In genomic region chr6:11766589-11767450, GRCh38 we compare ENCODE assay signal across 11 cellular contexts. TPM values are rescaled to one million over a fixed set of nuclear protein-coding genes. Genes with fewer than 3 reads are reported as not detected.
DNase-seq lines count a peak whose midpoint lies in the region; ATAC-seq, FAIRE-seq and TF ChIP-seq lines count a peak whose summit lies in the region.
"Had no signal": no experiment of that assay in that cellular context is flagged by ENCODE, and none has a peak within 500 bp of the region (broad histone marks: within the 10 kb centered on the region; RNA-seq: fewer than 3 reads in every experiment).

No MANE protein-coding gene starts in this region.

- CTCF ChIA-PET in MCF 10A (lab: Yijun Ruan, JAX), result no interaction called here

- H3K4me1 Mint-ChIP-seq in MCF 10A (ENCODE audit: insufficient read depth, unreplicated experiment) (peaks cover 60% of the 10 kb centered on the region), type B pancreatic cell (ENCODE audit: unreplicated experiment) (peaks cover 62% of the 10 kb centered on the region)

- no peaks in the 10 kb centered on the region for H3K9me3 ChIP-seq in breast epithelium
- H3K9me3 ChIP-seq: BE2C had no signal

- DNase-seq in MCF 10A (ENCODE audit: unreplicated experiment) (peak; percentile 89), breast epithelium (ENCODE audit: low spot score in 2 of 2) (no peak), astrocyte of the hippocampus (ENCODE audit: low read depth, low spot score) (peak; percentile 95), kidney epithelial cell (ENCODE audit: low read depth) (peak; percentile 96), urothelium cell line (ENCODE audit: low spot score) (peak; percentile 75), type B pancreatic cell (ENCODE audit: extremely low spot score, unreplicated experiment) (no peak), Kasumi-1 (lab: John Stamatoyannopoulos, UW) (no peak)
- DNase-seq: BE2C, caudate nucleus, left ventricle myocardium superior had no signal

- no peaks in the 10 kb centered on the region for H3K27me3 Mint-ChIP-seq in MCF 10A (ENCODE audit: insufficient read depth, unreplicated experiment)
- H3K27me3 Mint-ChIP-seq in type B pancreatic cell, result no peaks in the 10 kb centered on the region

- no peak overlapping the region for H3K4me3 Mint-ChIP-seq in MCF 10A (ENCODE audit: unreplicated experiment)
- H3K4me3 Mint-ChIP-seq in type B pancreatic cell, result no peak overlapping the region

- peaks cover 0 to 5% of the 10 kb centered on the region in 2 donors for H3K4me1 ChIP-seq in breast epithelium
- H3K4me1 ChIP-seq: BE2C had no signal

- H3K27ac Mint-ChIP-seq in MCF 10A (ENCODE audit: low read depth, unreplicated experiment) (peak overlapping the region; percentile 96), type B pancreatic cell (no peak overlapping the region)

- no peak for FAIRE-seq in urothelium cell line (lab: Jason Lieb, UNC)

- H3K4me3 ChIP-seq in breast epithelium, result no peak overlapping the region
- H3K4me3 ChIP-seq in kidney epithelial cell (ENCODE audit: low read depth, low read length), result no peak overlapping the region

- no TSS peak for BruUV-seq in MCF 10A (replicated peaks; lab: Mats Ljungman, UMichigan)

- ATAC-seq in HG02678 (IDR thresholded peaks at IDR 0.05; ENCODE audit: unreplicated experiment), result no peak
- ATAC-seq: left ventricle myocardium superior had no signal

- H3K36me3 ChIP-seq in breast epithelium (no peaks in the 10 kb centered on the region), kidney epithelial cell (ENCODE audit: control insufficient read depth, insufficient read depth, low read length) (no peaks in the 10 kb centered on the region)
- H3K36me3 ChIP-seq: BE2C had no signal

- no peak for TF ChIP-seq POLR2A in breast epithelium (IDR thresholded peaks at IDR 0.05)

- H3K36me3 Mint-ChIP-seq in MCF 10A (ENCODE audit: insufficient read depth, unreplicated experiment) (peaks cover 7% of the 10 kb centered on the region), type B pancreatic cell (no peaks in the 10 kb centered on the region)

- H3K9me3 Mint-ChIP-seq in MCF 10A (ENCODE audit: unreplicated experiment), result no peaks in the 10 kb centered on the region
- H3K9me3 Mint-ChIP-seq in type B pancreatic cell, result no peaks in the 10 kb centered on the region

- TF ChIP-seq CTCF in MCF 10A (IDR thresholded peaks at IDR 0.05; ENCODE audit: unreplicated experiment) (no peak), breast epithelium (IDR thresholded peaks at IDR 0.05) (no peak), kidney epithelial cell (IDR thresholded peaks at IDR 0.05; ENCODE audit: insufficient read depth, low read length, poor library complexity, severe bottlenecking) (no peak), type B pancreatic cell (conservative IDR thresholded peaks at IDR 0.05) (no peak)

- POLR2A ChIA-PET in MCF 10A (lab: Yijun Ruan, JAX), result interaction anchor here (0.6 to 10.4 kb wide), 10 partner anchors 35 to 245 kb away, joined by 3 to 248 read pairs (median 4); partner anchors contain the start of gene HIVEP1

- H3K27ac ChIP-seq in breast epithelium, result no peak overlapping the region

- H3K27me3 ChIP-seq in breast epithelium (no peaks in the 10 kb centered on the region), kidney epithelial cell (ENCODE audit: control insufficient read depth, insufficient read depth, low read length) (no peaks in the 10 kb centered on the region)
- H3K27me3 ChIP-seq: BE2C had no signal

- intact Hi-C loops in MCF 10A (cut with micrococcal nuclease) (loop anchor here (1.0 kb wide), 1 partner anchor 241 kb away; no protein-coding TSS in a partner anchor), breast epithelium (cut with DNase I; ENCODE audit: low total_unique reads) (no loop called here)

RNA-seq across cellular contexts. Expression of gene ADTRP, which starts 11.8 kb away (rescaled TPM):
- 14.8 and 25.3 TPM in 2 replicates for total RNA-seq in MCF 10A (2022)
- total RNA-seq in breast epithelium, result 1 to 10 TPM in 2 of 3 donors, under 1 TPM in 1; 0.48 to 2.9 (median 2.6) TPM
- 1.5 and 4.6 TPM in 2 replicates for total RNA-seq in kidney epithelial cell
- 1.4 and 3.2 TPM in 2 replicates for total RNA-seq in type B pancreatic cell (ENCODE audit: low replicate concordance)
- total RNA-seq: left ventricle myocardium superior had no signal

Comparison
In these comparisons a context has a peak if more than half of its experiments do, and no peak if none do; other contexts are left out.
1. DNase-seq: peak in MCF 10A (single experiment), astrocyte of the hippocampus (single experiment), kidney epithelial cell (single experiment) and urothelium cell line (single experiment); none in breast epithelium (0 of 2), type B pancreatic cell (single experiment) and Kasumi-1 (0 of 2).